Comparison of ENCODE assay signal across 8 cellular contexts in genomic region chr19:29942404-29943261, GRCh38. TPM values are rescaled to one million over a fixed set of nuclear protein-coding genes. Genes with fewer than 3 reads are reported as not detected.
DNase-seq lines count a peak whose midpoint lies in the region; ATAC-seq and TF ChIP-seq lines count a peak whose summit lies in the region.

No MANE protein-coding gene starts in this region.

- peaks cover 29 to 51% (median 44%) of the 10 kb centered on the region in 3 donors for H3K4me1 Mint-ChIP-seq in naive B cell
- H3K4me1 Mint-ChIP-seq in stimulated activated naive B cell treated with anti-CD40 and anti-IgM and Interleukin-4, amounts not matched to agents 10 μg/mL and 1 μg/mL and 100 μg/mL, for 72 hours = peaks cover 29 to 42% of the 10 kb centered on the region in 2 donors

- no peaks in the 10 kb centered on the region for H3K4me1 ChIP-seq in NT2/D1 (ENCODE audit: insufficient read depth, insufficient read length)

- H3K36me3 ChIP-seq in BJ (ENCODE audit: control insufficient read depth, insufficient read depth, low read length) = 0 out of 2 replicates have a peak, but pooled peaks cover 1% of the 10 kb centered on the region
- H3K36me3 ChIP-seq in NT2/D1 (ENCODE audit: insufficient read depth, insufficient read length, low read length) = no peaks in the 10 kb centered on the region

- DNase-seq in BJ (ENCODE audit: low read depth) (no peak), GM19240 (ENCODE audit: insufficient read length, low spot score) (peak; percentile 73), NT2/D1 (ENCODE audit: low read depth, low spot score) (no peak), activated T-cell treated with anti-CD3 and anti-CD28 coated beads for 1 hour (ENCODE audit: low read depth) (peak; percentile 61), epithelial cell of proximal tubule (ENCODE audit: low read depth) (no peak), naive B cell (peak; percentile 76)
- DNase-seq in stimulated activated naive B cell treated with anti-CD40 and anti-IgM and Interleukin-4, amounts not matched to agents 10 μg/mL and 1 μg/mL and 100 μg/mL, for 72 hours = peak; percentile 67

- CTCF ChIA-PET in BJ (lab: Yijun Ruan, JAX) = interaction anchor here (0.9 to 1.2 kb wide), 2 partner anchors 12 to 24 kb away, joined by 3 read pairs; no protein-coding TSS in a partner anchor

- H3K4me3 ChIP-seq in BJ (ENCODE audit: low read depth, low read length) (peak overlapping the region; percentile 94), NT2/D1 (ENCODE audit: insufficient read length, low read depth) (peak overlapping the region; percentile 70), epithelial cell of proximal tubule (ENCODE audit: low read depth, low read length) (peak overlapping the region; percentile 98)

- H3K9me3 ChIP-seq in NT2/D1 (ENCODE audit: insufficient read depth, low read length) = 0 out of 2 replicates have a peak, but pooled peaks cover 6% of the 10 kb centered on the region

- ATAC-seq in HG03432 (IDR thresholded peaks at IDR 0.05; ENCODE audit: unreplicated experiment) = peak; percentile 79
- ATAC-seq in naive B cell (ENCODE audit: low read depth in 2 of 2) = peak; percentile 78 to 82
- peak; percentile 84 to 85 for ATAC-seq in stimulated activated naive B cell treated with anti-CD40 and anti-IgM and Interleukin-4, amounts not matched to agents 10 μg/mL and 1 μg/mL and 100 μg/mL, for 72 hours (replicated peaks)

- H3K27me3 ChIP-seq in BJ (ENCODE audit: control insufficient read depth, insufficient read depth, low read length) (no peaks in the 10 kb centered on the region), NT2/D1 (ENCODE audit: insufficient read depth, insufficient read length) (no peaks in the 10 kb centered on the region)

- peaks cover 0 to 4% (median 0%) of the 10 kb centered on the region in 7 donors for H3K9me3 Mint-ChIP-seq in naive B cell
- peaks cover 0 to 3% of the 10 kb centered on the region in 2 donors for H3K9me3 Mint-ChIP-seq in stimulated activated naive B cell treated with anti-CD40 and anti-IgM and Interleukin-4, amounts not matched to agents 10 μg/mL and 1 μg/mL and 100 μg/mL, for 72 hours

- POLR2A ChIA-PET in BJ (lab: Charles Lee) = no interaction called here

- peak overlapping the region; percentile 88 to 99 (median 95) for H3K4me3 Mint-ChIP-seq in naive B cell
- peak overlapping the region; percentile 99 to 100 for H3K4me3 Mint-ChIP-seq in stimulated activated naive B cell treated with anti-CD40 and anti-IgM and Interleukin-4, amounts not matched to agents 10 μg/mL and 1 μg/mL and 100 μg/mL, for 72 hours

- peaks cover 0 to 16% (median 8%) of the 10 kb centered on the region in 3 donors for H3K27me3 Mint-ChIP-seq in naive B cell
- peaks cover 6 to 14% of the 10 kb centered on the region in 2 donors for H3K27me3 Mint-ChIP-seq in stimulated activated naive B cell treated with anti-CD40 and anti-IgM and Interleukin-4, amounts not matched to agents 10 μg/mL and 1 μg/mL and 100 μg/mL, for 72 hours

- H3K27ac Mint-ChIP-seq in naive B cell = peak overlapping the region; percentile 88 to 98 (median 96)
- peak overlapping the region; percentile 97 for H3K27ac Mint-ChIP-seq in stimulated activated naive B cell treated with anti-CD40 and anti-IgM and Interleukin-4, amounts not matched to agents 10 μg/mL and 1 μg/mL and 100 μg/mL, for 72 hours

- peak overlapping the region; percentile 88 for H3K9ac ChIP-seq in NT2/D1 (ENCODE audit: insufficient read length, low read depth)

- peaks cover 0 to 14% of the 10 kb centered on the region in 2 donors for H3K36me3 Mint-ChIP-seq in naive B cell
- H3K36me3 Mint-ChIP-seq in stimulated activated naive B cell treated with anti-CD40 and anti-IgM and Interleukin-4, amounts not matched to agents 10 μg/mL and 1 μg/mL and 100 μg/mL, for 72 hours = peaks cover 9 to 17% of the 10 kb centered on the region in 2 donors

- TF ChIP-seq CTCF in BJ (IDR thresholded peaks at IDR 0.05; ENCODE audit: insufficient read depth, low read depth, low read length) = no peak
- no peak for TF ChIP-seq CTCF in epithelial cell of proximal tubule (conservative IDR thresholded peaks at IDR 0.05; ENCODE audit: low read depth, low read length)

RNA-seq across cellular contexts. Expression of gene URI1, which starts 0.6 kb away (rescaled TPM):
- polyA plus RNA-seq in BJ (2011; rRNA removed) (27.7 and 59.1 TPM in 2 replicates), naive B cell (ENCODE audit: low read depth in 6 of 6) (10 to 100 TPM; 11.9 to 24.1 (median 17.4) TPM)
- polyA minus RNA-seq in BJ (2011; rRNA and poly(A)+ RNA removed) = 38.4 and 43.8 TPM in 2 replicates
- total RNA-seq in epithelial cell of proximal tubule = 45.1 and 45.4 TPM in 2 replicates

Comparison
In these comparisons a context has a peak if more than half of its experiments do, and no peak if none do; other contexts are left out.
1. DNase-seq: peak in GM19240 (single experiment), activated T-cell treated with anti-CD3 and anti-CD28 coated beads for 1 hour (single experiment), naive B cell (single experiment) and stimulated activated naive B cell treated with anti-CD40 and anti-IgM and Interleukin-4, amounts not matched to agents 10 μg/mL and 1 μg/mL and 100 μg/mL, for 72 hours (single experiment); none in BJ (single experiment), NT2/D1 (single experiment) and epithelial cell of proximal tubule (single experiment).
2. Peak in every context shown above with its lines, with median percentiles within 50 percentile points of each other: H3K4me3 ChIP-seq and ATAC-seq.